In genomic region chr19:53868892-53869804, GRCh38 we compare ENCODE assay signal across 9 cellular contexts. TPM values are rescaled to one million over a fixed set of nuclear protein-coding genes. Genes with fewer than 3 reads are reported as not detected.
A peak's percentile ranks its signal among the peaks of the same experiment; 100 is the strongest.
DNase-seq lines count a peak whose midpoint lies in the region; ATAC-seq and TF ChIP-seq lines count a peak whose summit lies in the region.
"Had no signal": no experiment of that assay in that cellular context is flagged by ENCODE, and none has a peak within 500 bp of the region (broad histone marks: within the 10 kb centered on the region; RNA-seq: fewer than 3 reads in every experiment).

No MANE protein-coding gene starts in this region.

- peaks cover 0 to 2% (median 0%) of the 10 kb centered on the region in 7 donors for H3K9me3 Mint-ChIP-seq in CD4-positive, CD25-positive, alpha-beta regulatory T cell

- peaks cover 44% of the 10 kb centered on the region for H3K4me1 ChIP-seq in CD4-positive, CD25-positive, alpha-beta regulatory T cell (ENCODE audit: control insufficient read depth, insufficient read depth, low read length, poor library complexity, severe bottlenecking)

- peak; percentile 29 for TF ChIP-seq CTCF in cardiac fibroblast (IDR thresholded peaks at IDR 0.05; ENCODE audit: low read depth, low read length)

- peaks cover 15% of the 10 kb centered on the region for H3K36me3 ChIP-seq in CD4-positive, CD25-positive, alpha-beta regulatory T cell (ENCODE audit: control insufficient read depth, insufficient read depth, low read length)
- H3K36me3 ChIP-seq in MG63: peaks cover 35% of the 10 kb centered on the region

- peaks cover 19% of the 10 kb centered on the region for H3K36me3 Mint-ChIP-seq in CD4-positive, CD25-positive, alpha-beta regulatory T cell

- H3K4me3 Mint-ChIP-seq in CD4-positive, CD25-positive, alpha-beta regulatory T cell: peak overlapping the region; percentile 90 to 98 (median 96)

- peak overlapping the region; percentile 100 for H3K27ac ChIP-seq in CD4-positive, CD25-positive, alpha-beta regulatory T cell (ENCODE audit: insufficient read depth, low read length, poor library complexity, severe bottlenecking)

- no peaks in the 10 kb centered on the region for H3K27me3 ChIP-seq in CD4-positive, CD25-positive, alpha-beta regulatory T cell (ENCODE audit: control insufficient read depth, insufficient read depth, low read length)
- no peaks in the 10 kb centered on the region for H3K27me3 ChIP-seq in MG63

- peak; percentile 22 to 24 for ATAC-seq in CD4-positive, CD25-positive, alpha-beta regulatory T cell (ENCODE audit: low read depth in 2 of 2)
- ATAC-seq in GM21447 (IDR thresholded peaks at IDR 0.05; ENCODE audit: unreplicated experiment) (peak; percentile 37), GM21515 (IDR thresholded peaks at IDR 0.05; ENCODE audit: unreplicated experiment) (no peak)

- H3K27ac Mint-ChIP-seq in CD4-positive, CD25-positive, alpha-beta regulatory T cell: peak overlapping the region; percentile 63 to 99 (median 95)

- H3K9me3 ChIP-seq in CD4-positive, CD25-positive, alpha-beta regulatory T cell (ENCODE audit: control insufficient read depth in 2 of 2, low read length in 2 of 2): no peaks in the 10 kb centered on the region
- H3K9me3 ChIP-seq in MG63: no peaks in the 10 kb centered on the region

- peaks cover 14% of the 10 kb centered on the region for H3K27me3 Mint-ChIP-seq in CD4-positive, CD25-positive, alpha-beta regulatory T cell

- peak overlapping the region; percentile 53 for H3K4me3 ChIP-seq in CD4-positive, CD25-positive, alpha-beta regulatory T cell (ENCODE audit: low read depth, low read length)
- H3K4me3 ChIP-seq in MG63 (peak overlapping the region; percentile 97), cardiac fibroblast (replicated peaks in 1 of 2; ENCODE audit: low read depth in 2 of 2, low read length in 2 of 2) (peak overlapping the region; percentile 88 to 97)

- peaks cover 6 to 59% (median 39%) of the 10 kb centered on the region in 4 donors for H3K4me1 Mint-ChIP-seq in CD4-positive, CD25-positive, alpha-beta regulatory T cell

- peak; percentile 80 to 87 (median 86) for DNase-seq in CD4-positive, CD25-positive, alpha-beta regulatory T cell
- peak; percentile 97 for DNase-seq in MG63
- peak; percentile 68 for DNase-seq in activated CD4-positive, CD25-positive, alpha-beta regulatory T cell treated with anti-CD3 and anti-CD28 coated beads, Interleukin-2, amount 50 U/mL, for 16 hours (ENCODE audit: low read depth, low spot score)
- DNase-seq in cardiac fibroblast (ENCODE audit: low read depth in 2 of 2): peak; percentile 89 to 96
- peak; percentile 97 for DNase-seq in islet precursor cell
- DNase-seq in stimulated activated CD4-positive, alpha-beta T cell treated with anti-CD3 and anti-CD28 coated beads, Interleukin-12 subunit alpha, Interleukin-12 subunit beta, amount 100 ng/mL, for 4 hours: peak; percentile 74

RNA-seq across cellular contexts. Expression of gene MYADM, which starts 1.5 kb away (rescaled TPM):
- 280 TPM for total RNA-seq in CD4-positive, CD25-positive, alpha-beta regulatory T cell
- 10 to 100 TPM; 26.1 to 36.3 (median 35.5) TPM for polyA plus RNA-seq in CD4-positive, CD25-positive, alpha-beta regulatory T cell
- total RNA-seq in MG63 (2014; rRNA removed; shearing (Covaris generic); ENCODE audit: low replicate concordance): 8.3 and 18.7 TPM in 2 replicates

RNA-seq across cellular contexts. Expression of gene PRKCG, which starts 12.8 kb away (rescaled TPM):
- total RNA-seq in CD4-positive, CD25-positive, alpha-beta regulatory T cell: not detected
- not detected for polyA plus RNA-seq in CD4-positive, CD25-positive, alpha-beta regulatory T cell
- not detected in 2 replicates for total RNA-seq in MG63 (2014; rRNA removed; shearing (Covaris generic); ENCODE audit: low replicate concordance)

RNA-seq across cellular contexts. Expression of gene CACNG7, which starts 39.9 kb away (rescaled TPM):
- total RNA-seq in CD4-positive, CD25-positive, alpha-beta regulatory T cell: not detected
- polyA plus RNA-seq in CD4-positive, CD25-positive, alpha-beta regulatory T cell: not detected
- total RNA-seq in MG63 (2014; rRNA removed; shearing (Covaris generic); ENCODE audit: low replicate concordance): not detected in 2 replicates
- total RNA-seq: T-helper 1 cell treated with Interleukin-12 subunit alpha and Interleukin-12 subunit beta and Interleukin-4 antibody, amounts not matched to agents 30 ng/mL and 1 ng/mL, for 36 hours had no signal

RNA-seq across cellular contexts. Expression of gene NLRP12, which starts 45.0 kb away (rescaled TPM):
- not detected for total RNA-seq in CD4-positive, CD25-positive, alpha-beta regulatory T cell
- not detected for polyA plus RNA-seq in CD4-positive, CD25-positive, alpha-beta regulatory T cell
- not detected in 2 replicates for total RNA-seq in MG63 (2014; rRNA removed; shearing (Covaris generic); ENCODE audit: low replicate concordance)
- total RNA-seq: T-helper 1 cell treated with Interleukin-12 subunit alpha and Interleukin-12 subunit beta and Interleukin-4 antibody, amounts not matched to agents 30 ng/mL and 1 ng/mL, for 36 hours had no signal

Comparison
In these comparisons a context has a peak if more than half of its experiments do, and no peak if none do; other contexts are left out.
1. RNA of gene MYADM, which starts 1.5 kb away (total RNA-seq): 280 TPM in CD4-positive, CD25-positive, alpha-beta regulatory T cell (single experiment); 8.3 to 18.7 TPM in MG63; every median in the first group is over 10 times any median in the second.
2. Peak in every context shown above with its lines, with median percentiles within 50 percentile points of each other: DNase-seq and H3K4me3 ChIP-seq.